In the genomic region with DNA sequence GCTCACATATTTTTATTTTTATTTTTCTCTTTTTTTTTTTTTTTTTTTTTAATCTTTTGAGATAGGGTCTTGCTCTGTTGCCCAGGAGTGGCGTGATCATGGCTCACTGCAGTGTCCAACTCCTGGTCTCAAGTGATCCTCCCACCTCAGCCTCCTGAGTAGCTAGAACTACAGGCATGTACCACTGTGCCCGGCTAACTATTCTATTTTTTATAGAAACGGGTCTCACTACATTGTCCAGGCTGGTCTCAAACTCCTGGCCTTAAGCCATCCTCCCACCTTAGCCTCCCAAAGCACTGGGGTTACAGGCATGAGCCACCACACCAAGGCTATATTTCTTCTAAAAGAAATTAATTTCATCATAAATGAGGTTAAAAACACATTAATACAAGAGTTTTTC, we compare ENCODE assay signal across 5 cellular contexts.
"Had no signal": no experiment of that assay in that cellular context is flagged by ENCODE, and none has a peak within 500 bp of the region (broad histone marks: within the 10 kb centered on the region; RNA-seq: fewer than 3 reads in every experiment).

No MANE protein-coding gene starts in this region.

- ATAC-seq: GM23338, HepG2 had no signal

- H3K27ac Mint-ChIP-seq: GM23338, H9, IgD-negative memory B cell had no signal

- H3K27me3 Mint-ChIP-seq: IgD-negative memory B cell had no signal

- DNase-seq: H9, HCEC 1CT had no signal

- H3K9me3 Mint-ChIP-seq: GM23338, H9, IgD-negative memory B cell had no signal

- H3K4me3 Mint-ChIP-seq: GM23338, H9, IgD-negative memory B cell had no signal
